ENCODE assay signal across 9 cellular contexts in genomic region chr16:84548508-84548907, GRCh38. TPM values are rescaled to one million over a fixed set of nuclear protein-coding genes. Genes with fewer than 3 reads are reported as not detected.
DNase-seq lines count a peak whose midpoint lies in the region; ATAC-seq and TF ChIP-seq lines count a peak whose summit lies in the region.
"Had no signal": no experiment of that assay in that cellular context is flagged by ENCODE, and none has a peak within 500 bp of the region (broad histone marks: within the 10 kb centered on the region; RNA-seq: fewer than 3 reads in every experiment).

No MANE protein-coding gene starts in this region.

- TF ChIP-seq POLR2A in HCT116 (IDR thresholded peaks at IDR 0.05; ENCODE audit: borderline replicate concordance, extremely low read depth, insufficient read depth, insufficient read length), result no peak

- H3K9me2 ChIP-seq in HCT116 (ENCODE audit: insufficient read depth), result no peaks in the 10 kb centered on the region

- RAD21 ChIA-PET in HCT116 (lab: Charles Lee; ENCODE audit: low non-redundant PET in 1 of 2, low total read pairs in 2 of 2, uncharacterized antibody in 2 of 2, unreplicated experiment in 2 of 2), result no interaction called here

- no peaks in the 10 kb centered on the region for H3K36me3 ChIP-seq in CD4-positive, alpha-beta memory T cell (ENCODE audit: insufficient read depth, low read length)
- no peaks in the 10 kb centered on the region for H3K36me3 ChIP-seq in HCT116 (ENCODE audit: control insufficient read depth in 1 of 2, insufficient read depth in 2 of 2, low read length in 2 of 2)
- no peaks in the 10 kb centered on the region for H3K36me3 ChIP-seq in naive thymus-derived CD4-positive, alpha-beta T cell (ENCODE audit: control insufficient read depth in 2 of 3, insufficient read depth in 3 of 3, low read length in 3 of 3)
- H3K36me3 ChIP-seq: cardiac muscle cell had no signal

- peak in 1 of 5 donors; percentile 29 for DNase-seq in CD4-positive, alpha-beta memory T cell
- no peak for DNase-seq in HCT116 (ENCODE audit: low read depth, low spot score)
- DNase-seq in activated naive CD8-positive, alpha-beta T cell treated with anti-CD3 and anti-CD28 coated beads, Interleukin-2, amount 10 ng/mL, durations not matched to agents 7 days and 5 days, result no peak
- no peak for DNase-seq in naive thymus-derived CD4-positive, alpha-beta T cell
- DNase-seq in SIG-M5 (lab: John Stamatoyannopoulos, UW), result no peak
- DNase-seq in HT-29 (ENCODE audit: low spot score), result no peak
- DNase-seq in NCI-H1105 (lab: John Stamatoyannopoulos, UW), result no peak

- BruUV-seq in HCT116 (replicated peaks; lab: Mats Ljungman, UMichigan), result no TSS peak

- H3K4me3 Mint-ChIP-seq in CD4-positive, alpha-beta memory T cell, result peak overlapping the region; percentile 84 to 96 (median 91)
- H3K4me3 Mint-ChIP-seq in activated naive CD8-positive, alpha-beta T cell treated with anti-CD3 and anti-CD28 coated beads, Interleukin-2, amount 10 ng/mL, durations not matched to agents 7 days and 5 days, result peak overlapping the region; percentile 87
- peak overlapping the region in 9 of 10 donors; percentile 81 to 95 (median 90) for H3K4me3 Mint-ChIP-seq in naive thymus-derived CD4-positive, alpha-beta T cell

- H3K9me3 Mint-ChIP-seq in CD4-positive, alpha-beta memory T cell, result no peaks in the 10 kb centered on the region
- H3K9me3 Mint-ChIP-seq in activated naive CD8-positive, alpha-beta T cell treated with anti-CD3 and anti-CD28 coated beads, Interleukin-2, amount 10 ng/mL, durations not matched to agents 7 days and 5 days, result no peaks in the 10 kb centered on the region
- no peaks in the 10 kb centered on the region for H3K9me3 Mint-ChIP-seq in naive thymus-derived CD4-positive, alpha-beta T cell

- TF ChIP-seq CTCF in HCT116 (IDR thresholded peaks at IDR 0.05 in 2 of 3, conservative IDR thresholded peaks at IDR 0.05 in 1 of 3; ENCODE audit: borderline replicate concordance in 1 of 3, insufficient read depth in 1 of 3, low read depth in 2 of 3, low read length in 2 of 3), result no peak

- peaks cover 7 to 20% of the 10 kb centered on the region in 2 donors for H3K36me3 Mint-ChIP-seq in CD4-positive, alpha-beta memory T cell
- peaks cover 65% of the 10 kb centered on the region for H3K36me3 Mint-ChIP-seq in activated naive CD8-positive, alpha-beta T cell treated with anti-CD3 and anti-CD28 coated beads, Interleukin-2, amount 10 ng/mL, durations not matched to agents 7 days and 5 days
- H3K36me3 Mint-ChIP-seq in naive thymus-derived CD4-positive, alpha-beta T cell, result peaks cover 3 to 51% (median 5%) of the 10 kb centered on the region in 5 donors

- no peaks in the 10 kb centered on the region for H4K20me1 ChIP-seq in HCT116 (ENCODE audit: insufficient read depth)

- H3K4me1 ChIP-seq in CD4-positive, alpha-beta memory T cell (ENCODE audit: insufficient read depth, low read length), result peaks cover 77% of the 10 kb centered on the region
- H3K4me1 ChIP-seq in HCT116 (ENCODE audit: control insufficient read depth in 1 of 2, insufficient read depth in 2 of 2, low read length in 2 of 2), result peaks cover 2 to 7% of the 10 kb centered on the region in 2 experiments; a peak in 1 of 4 replicates
- H3K4me1 ChIP-seq in naive thymus-derived CD4-positive, alpha-beta T cell (ENCODE audit: control insufficient read depth in 2 of 2, insufficient read depth in 2 of 2, low read length in 2 of 2), result peaks cover 38 to 41% of the 10 kb centered on the region in 2 donors

- H3K27ac Mint-ChIP-seq in CD4-positive, alpha-beta memory T cell, result peak overlapping the region; percentile 91 to 99 (median 97)
- peak overlapping the region; percentile 92 for H3K27ac Mint-ChIP-seq in activated naive CD8-positive, alpha-beta T cell treated with anti-CD3 and anti-CD28 coated beads, Interleukin-2, amount 10 ng/mL, durations not matched to agents 7 days and 5 days
- peak overlapping the region; percentile 51 to 100 (median 96) for H3K27ac Mint-ChIP-seq in naive thymus-derived CD4-positive, alpha-beta T cell

- POLR2A ChIA-PET in CD4-positive, alpha-beta memory T cell (lab: Charles Lee; ENCODE audit: partially characterized antibody), result interaction anchor here (0.6 to 10.4 kb wide), 21 partner anchors 8 to 152 kb away, joined by 3 to 245 read pairs (median 7); partner anchors contain the start of genes COTL1 and MEAK7
- POLR2A ChIA-PET in HCT116 (lab: Charles Lee), result no interaction called here
- POLR2A ChIA-PET in activated naive CD8-positive, alpha-beta T cell treated with anti-CD3 and anti-CD28 coated beads, Interleukin-2, amount 10 ng/mL, durations not matched to agents 7 days and 5 days (lab: Charles Lee), result interaction anchor here (1.2 to 9.7 kb wide), 9 partner anchors 20 to 69 kb away, joined by 4 to 81 read pairs (median 9); partner anchors contain the start of gene COTL1
- POLR2A ChIA-PET in naive thymus-derived CD4-positive, alpha-beta T cell (lab: Charles Lee), result interaction anchor here (0.8 to 2.7 kb wide), 10 partner anchors 11 to 68 kb away, joined by 3 to 20 read pairs (median 6); no protein-coding TSS in a partner anchor

- H3K9ac ChIP-seq in HCT116 (ENCODE audit: low read length), result no peak overlapping the region

- H3K27me3 Mint-ChIP-seq in CD4-positive, alpha-beta memory T cell, result no peaks in the 10 kb centered on the region
- no peaks in the 10 kb centered on the region for H3K27me3 Mint-ChIP-seq in activated naive CD8-positive, alpha-beta T cell treated with anti-CD3 and anti-CD28 coated beads, Interleukin-2, amount 10 ng/mL, durations not matched to agents 7 days and 5 days
- H3K27me3 Mint-ChIP-seq in naive thymus-derived CD4-positive, alpha-beta T cell, result no peaks in the 10 kb centered on the region

- H3K9me3 ChIP-seq in CD4-positive, alpha-beta memory T cell (ENCODE audit: control insufficient read depth in 1 of 2, low read length in 2 of 2), result no peaks in the 10 kb centered on the region
- no peaks in the 10 kb centered on the region for H3K9me3 ChIP-seq in HCT116 (ENCODE audit: control insufficient read depth in 1 of 2, insufficient read depth in 1 of 2, low read depth in 1 of 2, low read length in 2 of 2)
- H3K9me3 ChIP-seq in naive thymus-derived CD4-positive, alpha-beta T cell (ENCODE audit: control insufficient read depth in 2 of 3, low read length in 3 of 3), result no peaks in the 10 kb centered on the region

- 0 out of 2 replicates have a peak, but pooled peaks have one; percentile 15 for ATAC-seq in HCT116
- no peak for ATAC-seq in activated naive CD8-positive, alpha-beta T cell treated with anti-CD3 and anti-CD28 coated beads, Interleukin-2, amount 10 ng/mL, durations not matched to agents 7 days and 5 days (ENCODE audit: low read depth)
- no peak for ATAC-seq in naive thymus-derived CD4-positive, alpha-beta T cell
- ATAC-seq in HG03097 (IDR thresholded peaks at IDR 0.05; ENCODE audit: low FRiP score, unreplicated experiment), result no peak

- H3K79me2 ChIP-seq in HCT116 (ENCODE audit: insufficient read depth, low read length), result no peaks in the 10 kb centered on the region

- H3K27me3 ChIP-seq in CD4-positive, alpha-beta memory T cell (ENCODE audit: insufficient read depth, low read length), result no peaks in the 10 kb centered on the region
- H3K27me3 ChIP-seq in HCT116 (ENCODE audit: insufficient read depth, low read length), result no peaks in the 10 kb centered on the region
- H3K27me3 ChIP-seq in naive thymus-derived CD4-positive, alpha-beta T cell (ENCODE audit: control insufficient read depth in 2 of 2, insufficient read depth in 2 of 2, low read length in 2 of 2), result no peaks in the 10 kb centered on the region
- H3K27me3 ChIP-seq: cardiac muscle cell had no signal

- peaks cover 45 to 73% (median 59%) of the 10 kb centered on the region in 4 donors for H3K4me1 Mint-ChIP-seq in CD4-positive, alpha-beta memory T cell
- H3K4me1 Mint-ChIP-seq in activated naive CD8-positive, alpha-beta T cell treated with anti-CD3 and anti-CD28 coated beads, Interleukin-2, amount 10 ng/mL, durations not matched to agents 7 days and 5 days, result peaks cover 48% of the 10 kb centered on the region
- peaks cover 37 to 69% (median 63%) of the 10 kb centered on the region in 7 donors for H3K4me1 Mint-ChIP-seq in naive thymus-derived CD4-positive, alpha-beta T cell

- intact Hi-C loops in CD4-positive, alpha-beta memory T cell (cut with micrococcal nuclease), result no loop called here
- intact Hi-C loops in HCT116 (cut with micrococcal nuclease), result no loop called here
- intact Hi-C loops in naive thymus-derived CD4-positive, alpha-beta T cell (cut with micrococcal nuclease), result no loop called here

- no peak overlapping the region for H2AFZ ChIP-seq in HCT116 (ENCODE audit: low read depth, low read length, poor library complexity, severe bottlenecking)

- CTCF ChIA-PET in CD4-positive, alpha-beta memory T cell (lab: Charles Lee; ENCODE audit: partially characterized antibody), result interaction anchor here (1.5 to 2.4 kb wide), 4 partner anchors 29 to 177 kb away, joined by 4 to 12 read pairs (median 8); no protein-coding TSS in a partner anchor
- CTCF ChIA-PET in HCT116 (lab: Charles Lee), result no interaction called here
- CTCF ChIA-PET in naive thymus-derived CD4-positive, alpha-beta T cell (lab: Charles Lee), result interaction anchor here (1.7 to 3.1 kb wide), 2 partner anchors 31 to 74 kb away, joined by 8 to 13 read pairs; no protein-coding TSS in a partner anchor

- peak overlapping the region; percentile 81 for H3K27ac ChIP-seq in CD4-positive, alpha-beta memory T cell (ENCODE audit: low read depth, low read length)
- no peak overlapping the region for H3K27ac ChIP-seq in HCT116 (ENCODE audit: low read depth, low read length)
- peak overlapping the region; percentile 75 for H3K27ac ChIP-seq in naive thymus-derived CD4-positive, alpha-beta T cell (ENCODE audit: low read depth, low read length)

- no peak for TF ChIP-seq RAD21 in HCT116 (IDR thresholded peaks at IDR 0.05; ENCODE audit: low read depth)

- H3K4me3 ChIP-seq in CD4-positive, alpha-beta memory T cell (ENCODE audit: low read length in 2 of 2), result peak overlapping the region; percentile 49 to 60
- H3K4me3 ChIP-seq in HCT116 (replicated peaks in 1 of 2; ENCODE audit: low read depth in 1 of 2, low read length in 2 of 2), result no peak overlapping the region
- peak overlapping the region; percentile 65 for H3K4me3 ChIP-seq in naive thymus-derived CD4-positive, alpha-beta T cell (ENCODE audit: low read length)
- H3K4me3 ChIP-seq: cardiac muscle cell had no signal

- H3K4me2 ChIP-seq in HCT116 (ENCODE audit: low read length), result no peak overlapping the region

TF ChIP-seq in HCT116, 20 proteins besides CTCF, POLR2A, EP300 and RAD21 (continues in another document):
- no peak for TF ChIP-seq ZNF274 (IDR thresholded peaks at IDR 0.05; ENCODE audit: low read depth, low read length)
- TF ChIP-seq FOSL1 (IDR thresholded peaks at IDR 0.05; ENCODE audit: low read depth), result no peak

RNA-seq across cellular contexts. Expression of gene MEAK7, which starts 44.0 kb away (rescaled TPM):
- total RNA-seq in CD4-positive, alpha-beta memory T cell, result 10 to 100 TPM; 13.6 to 16.8 TPM
- 1 to 10 TPM; 3.3 to 8.6 TPM for polyA plus RNA-seq in CD4-positive, alpha-beta memory T cell
- 32.2 TPM for total RNA-seq in HCT116 (2021; ENCODE audit: unreplicated experiment)
- polyA plus RNA-seq in HCT116 (2012), result 21.3 and 23.4 TPM in 2 replicates
- 10 to 100 TPM; 95.7 to 98.3 TPM for total RNA-seq in activated naive CD8-positive, alpha-beta T cell treated with anti-CD3 and anti-CD28 coated beads, Interleukin-2, amount 10 ng/mL, durations not matched to agents 7 days and 5 days
- 10 to 100 TPM in 2 of 5 experiments, 1 to 10 TPM in 3; 6.3 to 56.1 (median 9.3) TPM for total RNA-seq in naive thymus-derived CD4-positive, alpha-beta T cell
- polyA plus RNA-seq in naive thymus-derived CD4-positive, alpha-beta T cell, result 1 to 10 TPM; 4.0 to 9.3 TPM
- total RNA-seq in HT-29 (2014; rRNA removed; shearing (Covaris generic)), result 7.4 and 11.3 TPM in 2 replicates

Comparison
In these comparisons a context has a peak if more than half of its experiments do, and no peak if none do; other contexts are left out.
1. H3K4me3 ChIP-seq: peak in CD4-positive, alpha-beta memory T cell (2 of 2) and naive thymus-derived CD4-positive, alpha-beta T cell (single experiment); none in HCT116 (0 of 2).
2. Peak in every context shown above with its lines, with median percentiles within 50 percentile points of each other: H3K27ac Mint-ChIP-seq and H3K4me3 Mint-ChIP-seq.